Comparison of ENCODE assay signal across 31 cellular contexts in the genomic region with DNA sequence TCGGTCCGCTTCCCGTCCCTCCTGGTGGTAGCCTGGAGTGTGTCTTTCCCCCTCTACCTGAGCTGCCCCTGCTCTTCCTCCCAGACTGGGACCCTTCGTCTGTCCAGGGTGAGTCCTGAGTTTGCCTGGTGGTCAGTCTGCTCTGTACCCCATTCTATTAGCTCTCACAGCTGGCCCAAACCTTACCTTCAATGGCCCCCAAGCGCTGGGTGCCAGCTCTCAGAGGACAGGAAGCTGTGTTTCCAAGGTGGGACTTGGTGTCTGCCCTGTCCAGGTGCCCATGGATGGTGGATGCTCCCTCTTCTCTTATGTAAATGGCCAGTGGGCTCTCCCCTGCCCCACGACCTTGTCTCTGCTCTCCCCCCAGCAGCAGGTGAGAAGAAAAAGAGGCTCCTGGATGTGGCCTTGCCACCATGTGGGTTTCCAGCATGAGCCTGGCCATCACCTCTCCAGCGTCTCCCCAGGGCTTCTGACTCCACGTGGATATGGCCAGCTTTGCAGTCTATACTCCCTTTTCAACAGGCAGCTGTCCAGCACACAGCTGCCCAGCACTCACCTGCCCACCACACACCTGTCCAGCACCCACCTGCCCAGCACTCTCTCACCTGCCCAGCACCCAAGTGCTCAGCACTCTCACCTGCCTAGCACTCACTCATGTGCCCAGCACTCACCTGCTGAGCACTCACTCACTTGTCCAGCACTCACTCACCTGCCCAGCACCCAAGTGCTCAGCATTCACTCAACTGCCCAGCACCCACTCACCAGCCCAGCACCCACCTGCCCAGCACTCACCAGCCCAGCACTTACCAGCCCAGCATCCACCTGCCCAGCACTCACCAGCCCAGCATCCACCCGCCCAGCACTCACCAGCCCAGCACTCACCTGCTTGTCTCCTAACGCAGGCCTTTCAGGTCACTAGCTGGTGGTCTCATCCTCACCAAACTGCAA.
DNase-seq lines count a peak whose midpoint lies in the region; ATAC-seq, FAIRE-seq and TF ChIP-seq lines count a peak whose summit lies in the region.
"Had no signal": no experiment of that assay in that cellular context is flagged by ENCODE, and none has a peak within 500 bp of the region (broad histone marks: within the 10 kb centered on the region; RNA-seq: fewer than 3 reads in every experiment).

No MANE protein-coding gene starts in this region.

- POLR2A ChIA-PET in naive thymus-derived CD4-positive, alpha-beta T cell (lab: Charles Lee) = no interaction called here

- no peak overlapping the region for H2AFZ ChIP-seq in H9 (ENCODE audit: low read length)

- no peaks in the 10 kb centered on the region for H4K20me1 ChIP-seq in H9 (ENCODE audit: control insufficient read depth, insufficient read depth, insufficient read length)

- no peak overlapping the region for H3K4me3 ChIP-seq in bronchial epithelial cell (ENCODE audit: low read depth, low read length)
- H3K4me3 ChIP-seq in naive thymus-derived CD4-positive, alpha-beta T cell (ENCODE audit: low read length) = no peak overlapping the region
- H3K4me3 ChIP-seq: breast epithelium, HAP-1, left lung, thyroid gland had no signal

- no peak overlapping the region for H2BK15ac ChIP-seq in H9 (ENCODE audit: low read depth, low read length)

- no peak overlapping the region for H3K56ac ChIP-seq in H9 (ENCODE audit: insufficient read length, low read depth, low read length)

- no peak overlapping the region for H3K4me3 Mint-ChIP-seq in H9
- no peak overlapping the region for H3K4me3 Mint-ChIP-seq in naive thymus-derived CD4-positive, alpha-beta T cell
- H3K4me3 Mint-ChIP-seq: activated naive CD4-positive, alpha-beta T cell treated with anti-CD3 and anti-CD28 coated beads for 36 hours; activated T-helper 1 cell treated with anti-CD3 and anti-CD28 coated beads, Interleukin-12 subunit alpha, Interleukin-12 subunit beta, Interleukin-2, Interleukin-4 antibody, amounts not matched to agents 30 ng/mL and 10 ng/mL and 1 ng/mL, durations not matched to agents 14 hours and 24 hours and 36 hours; CD8-positive, alpha-beta memory T cell; T-helper 17 cell had no signal

- peak; percentile 62 for FAIRE-seq in bronchial epithelial cell (lab: Jason Lieb, UNC)
- FAIRE-seq: colon had no signal

- no peak overlapping the region for H4K8ac ChIP-seq in H9 (replicated peaks; ENCODE audit: insufficient read length, low read depth, low read length)

- CTCF ChIA-PET in naive thymus-derived CD4-positive, alpha-beta T cell (lab: Charles Lee) = no interaction called here

- H3K79me2 ChIP-seq in H9 (ENCODE audit: insufficient read depth, low read length) = no peaks in the 10 kb centered on the region

- H3K9ac ChIP-seq in H9 (ENCODE audit: extremely low read depth, insufficient read length, low read length) = no peak overlapping the region

- H2BK20ac ChIP-seq in H9 (ENCODE audit: low read depth, low read length, poor library complexity, severe bottlenecking) = no peak overlapping the region

- H3K23ac ChIP-seq in H9 (ENCODE audit: insufficient read length, low read depth, low read length) = no peak overlapping the region

- intact Hi-C loops in naive thymus-derived CD4-positive, alpha-beta T cell (cut with micrococcal nuclease) = no loop called here

- H3K4me1 ChIP-seq in H9 (ENCODE audit: insufficient read depth, low read length) = no peaks in the 10 kb centered on the region
- H3K4me1 ChIP-seq in naive thymus-derived CD4-positive, alpha-beta T cell (ENCODE audit: control insufficient read depth in 2 of 2, insufficient read depth in 2 of 2, low read length in 2 of 2) = no peaks in the 10 kb centered on the region
- H3K4me1 ChIP-seq: breast epithelium, left lung, thyroid gland had no signal

- no peak overlapping the region for H2BK120ac ChIP-seq in H9 (ENCODE audit: low read depth, low read length, poor library complexity, severe bottlenecking)

- H2AK5ac ChIP-seq in H9 (ENCODE audit: insufficient read length, low read length) = no peak overlapping the region

- no peaks in the 10 kb centered on the region for H3K36me3 ChIP-seq in bronchial epithelial cell (ENCODE audit: control insufficient read depth, insufficient read depth, low read length)
- H3K36me3 ChIP-seq in naive thymus-derived CD4-positive, alpha-beta T cell (ENCODE audit: control insufficient read depth in 2 of 3, insufficient read depth in 3 of 3, low read length in 3 of 3) = no peaks in the 10 kb centered on the region
- H3K36me3 ChIP-seq: breast epithelium, HAP-1, left lung, thyroid gland had no signal

- H4K91ac ChIP-seq in H9 (ENCODE audit: insufficient read length, low read depth, low read length) = no peak overlapping the region

- WGBS in H9 (ENCODE audit: extremely low coverage, insufficient read length, low lambda C conversion rate) = no CpG with 5 or more reads among the region's 10 CpGs

- H3K4me1 Mint-ChIP-seq in H9 = peaks cover 12 to 14% of the 10 kb centered on the region in 2 experiments
- H3K4me1 Mint-ChIP-seq in naive thymus-derived CD4-positive, alpha-beta T cell = no peaks in the 10 kb centered on the region
- H3K4me1 Mint-ChIP-seq: CD8-positive, alpha-beta memory T cell; T-helper 17 cell had no signal

- no peak overlapping the region for H4K5ac ChIP-seq in H9 (ENCODE audit: insufficient read length, low read depth, low read length)

- H3K79me1 ChIP-seq in H9 (ENCODE audit: insufficient read depth, low read depth, low read length, poor library complexity, severe bottlenecking) = no peaks in the 10 kb centered on the region

- peaks cover 7% of the 10 kb centered on the region for H3K27me3 Mint-ChIP-seq in H9 (ENCODE audit: low read depth)
- H3K27me3 Mint-ChIP-seq in naive thymus-derived CD4-positive, alpha-beta T cell = no peaks in the 10 kb centered on the region
- H3K27me3 Mint-ChIP-seq: CD8-positive, alpha-beta memory T cell; T-helper 17 cell had no signal

- H3T11ph ChIP-seq in H9 (ENCODE audit: low read length) = no peak overlapping the region

- TF ChIP-seq CTCF in H9 (conservative IDR thresholded peaks at IDR 0.05) (no peak), bronchial epithelial cell (IDR thresholded peaks at IDR 0.05; ENCODE audit: insufficient read depth, low read length, severe bottlenecking) (no peak)

- H3K27me3 ChIP-seq in H9 (ENCODE audit: insufficient read depth, low read length) (no peaks in the 10 kb centered on the region), bronchial epithelial cell (ENCODE audit: control insufficient read depth, insufficient read depth, low read length) (no peaks in the 10 kb centered on the region)
- H3K27me3 ChIP-seq in naive thymus-derived CD4-positive, alpha-beta T cell (ENCODE audit: control insufficient read depth in 2 of 2, insufficient read depth in 2 of 2, low read length in 2 of 2) = no peaks in the 10 kb centered on the region
- H3K27me3 ChIP-seq: breast epithelium, left lung, thyroid gland had no signal

- peak; percentile 21 for DNase-seq in H9
- DNase-seq in bronchial epithelial cell (ENCODE audit: low read depth) = no peak
- DNase-seq in naive thymus-derived CD4-positive, alpha-beta T cell = no peak
- DNase-seq in stimulated activated naive CD8-positive, alpha-beta T cell treated with anti-CD3 and anti-CD28 coated beads, Interleukin-15, Interleukin-2, amounts not matched to agents 100 U/mL and 50 U/mL, for 24 hours = no peak
- no peak for DNase-seq in DMS53 (lab: John Stamatoyannopoulos, UW)
- DNase-seq: activated CD4-positive, alpha-beta T cell treated with anti-CD3 and anti-CD28 coated beads, Interleukin-2, amount 50 U/mL, for 4 hours; activated naive CD4-positive, alpha-beta T cell treated with anti-CD3 and anti-CD28 coated beads for 36 hours; amniotic stem cell; CD8-positive, alpha-beta memory T cell; DMS 273 treated with DMSO at 0.1 percent for 48 hours; effector CD8-positive, alpha-beta T cell; EL; Kasumi-1; left lung; NCI-H1417 treated with DMSO at 0.1 percent for 48 hours; NCI-H2081 treated with DMSO at 0.1 percent for 48 hours; NCI-H226; NCI-H526 treated with DMSO at 0.1 percent for 48 hours; Right ventricle myocardium superior; stimulated activated naive CD4-positive, alpha-beta T cell treated with Interleukin-2 at 50 U/mL for 16 hours; T-helper 17 cell; thyroid gland had no signal

- peak; percentile 28 for ATAC-seq in naive thymus-derived CD4-positive, alpha-beta T cell
- peak; percentile 36 for ATAC-seq in stimulated activated naive CD8-positive, alpha-beta T cell treated with anti-CD3 and anti-CD28 coated beads, Interleukin-15, Interleukin-2, amounts not matched to agents 100 U/mL and 50 U/mL, for 24 hours
- ATAC-seq in HG03280 (IDR thresholded peaks at IDR 0.05; ENCODE audit: unreplicated experiment) (no peak), GM18502 (IDR thresholded peaks at IDR 0.05; ENCODE audit: poor library complexity, unreplicated experiment) (no peak), GM21576 (IDR thresholded peaks at IDR 0.05; ENCODE audit: unreplicated experiment) (no peak)
- ATAC-seq: activated CD4-positive, CD25-positive, alpha-beta regulatory T cell treated with anti-CD3 and anti-CD28 coated beads, Interleukin-2, amount 50 U/mL, for 24 hours; left lung; T-helper 17 cell had no signal

- no peaks in the 10 kb centered on the region; a peak in 2 of 5 replicates for H3K9me3 Mint-ChIP-seq in H9
- H3K9me3 Mint-ChIP-seq in naive thymus-derived CD4-positive, alpha-beta T cell = peaks cover 0 to 18% (median 7%) of the 10 kb centered on the region in 11 donors
- H3K9me3 Mint-ChIP-seq: activated naive CD4-positive, alpha-beta T cell treated with anti-CD3 and anti-CD28 coated beads for 36 hours had no signal

- no peak overlapping the region for H3K27ac ChIP-seq in H9 (ENCODE audit: insufficient read length, low read depth, low read length)
- no peak overlapping the region for H3K27ac ChIP-seq in naive thymus-derived CD4-positive, alpha-beta T cell (ENCODE audit: low read depth, low read length)
- H3K27ac ChIP-seq: breast epithelium, epithelial cell of prostate, left lung, thyroid gland had no signal

- H2BK12ac ChIP-seq in H9 (ENCODE audit: insufficient read length, low read depth, low read length) = no peak overlapping the region

- H3K36me3 Mint-ChIP-seq in H9 (ENCODE audit: insufficient read depth in 1 of 3, low read depth in 3 of 3) = no peaks in the 10 kb centered on the region; a peak in 2 of 7 replicates
- peaks cover 0 to 3% (median 0%) of the 10 kb centered on the region in 5 donors for H3K36me3 Mint-ChIP-seq in naive thymus-derived CD4-positive, alpha-beta T cell

- H3K4ac ChIP-seq in H9 (ENCODE audit: low read depth, low read length) = no peak overlapping the region

- no peaks in the 10 kb centered on the region for H3K9me3 ChIP-seq in H9 (ENCODE audit: control insufficient read depth, low read depth, low read length)
- no peaks in the 10 kb centered on the region for H3K9me3 ChIP-seq in naive thymus-derived CD4-positive, alpha-beta T cell (ENCODE audit: control insufficient read depth in 2 of 3, low read length in 3 of 3)
- H3K9me3 ChIP-seq: breast epithelium, HAP-1, thyroid gland had no signal

- H2BK5ac ChIP-seq in H9 (ENCODE audit: insufficient read length, low read length) = no peak overlapping the region

- H3K18ac ChIP-seq in H9 (ENCODE audit: insufficient read length, low read depth, low read length) = no peak overlapping the region

- H3K27ac Mint-ChIP-seq in H9 = no peak overlapping the region
- no peak overlapping the region for H3K27ac Mint-ChIP-seq in naive thymus-derived CD4-positive, alpha-beta T cell
- H3K27ac Mint-ChIP-seq: activated naive CD4-positive, alpha-beta T cell treated with anti-CD3 and anti-CD28 coated beads for 36 hours; activated T-helper 1 cell treated with anti-CD3 and anti-CD28 coated beads, Interleukin-12 subunit alpha, Interleukin-12 subunit beta, Interleukin-2, Interleukin-4 antibody, amounts not matched to agents 30 ng/mL and 10 ng/mL and 1 ng/mL, durations not matched to agents 14 hours and 24 hours and 36 hours; CD8-positive, alpha-beta memory T cell; T-helper 17 cell had no signal

- H3K14ac ChIP-seq in H9 (ENCODE audit: insufficient read depth, low read length) = no peak overlapping the region

- no peaks in the 10 kb centered on the region for H3K23me2 ChIP-seq in H9 (ENCODE audit: insufficient read length, low read depth, low read length, poor library complexity, severe bottlenecking)

- no peak overlapping the region for H3K4me2 ChIP-seq in H9 (ENCODE audit: insufficient read depth, insufficient read length, low read length)

Comparison
In these comparisons a context has a peak if more than half of its experiments do, and no peak if none do; other contexts are left out.
1. ATAC-seq: peak in naive thymus-derived CD4-positive, alpha-beta T cell (single experiment) and stimulated activated naive CD8-positive, alpha-beta T cell treated with anti-CD3 and anti-CD28 coated beads, Interleukin-15, Interleukin-2, amounts not matched to agents 100 U/mL and 50 U/mL, for 24 hours (single experiment); none in HG03280 (single experiment), GM18502 (single experiment) and GM21576 (single experiment).